Comparison of ENCODE assay signal across 8 cellular contexts in the genomic region with DNA sequence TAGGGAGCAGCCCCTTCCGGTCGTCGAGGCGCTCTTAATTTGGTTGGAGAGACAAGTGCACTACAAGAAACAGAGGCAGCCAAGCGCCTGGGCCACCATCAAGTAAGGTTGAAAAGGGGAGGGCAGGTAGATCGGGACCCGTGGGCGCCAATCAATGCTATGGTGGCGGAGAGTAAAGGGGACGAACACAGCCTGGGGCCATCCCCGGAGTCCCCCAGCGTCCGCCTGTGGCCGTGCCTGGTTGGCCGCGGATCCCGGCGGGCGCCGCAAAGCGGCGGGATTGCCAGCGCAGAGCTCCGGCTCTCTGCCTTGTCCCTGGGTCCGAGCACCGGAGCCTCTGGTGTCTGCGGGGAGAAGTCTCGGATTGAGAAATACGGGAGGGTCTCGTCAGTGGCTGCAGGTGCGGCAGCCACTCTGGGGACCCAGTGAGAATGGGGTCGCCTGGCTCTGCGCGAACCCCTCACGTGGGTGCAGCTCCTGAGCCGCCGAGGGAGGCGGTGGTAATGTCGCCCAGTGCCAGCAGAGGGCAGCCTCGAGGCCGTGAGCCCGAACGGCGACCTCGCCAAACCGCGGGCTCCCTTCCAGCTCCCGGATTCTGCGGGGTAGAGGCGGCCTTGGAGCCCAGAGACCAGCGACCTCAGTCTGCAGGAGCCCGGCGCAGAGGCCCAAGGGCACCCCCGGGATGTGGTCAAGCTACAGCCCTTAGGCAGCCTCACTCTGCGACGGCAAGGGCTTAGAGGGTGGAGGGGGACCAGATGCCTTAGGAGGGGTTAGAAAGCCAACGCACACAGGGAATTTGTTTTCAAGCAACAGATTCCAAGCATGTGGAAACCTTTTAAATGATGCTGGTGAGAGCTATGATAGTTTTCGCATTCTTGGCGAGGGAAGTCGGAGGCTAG. TPM values are rescaled to one million over a fixed set of nuclear protein-coding genes. Genes with fewer than 3 reads are reported as not detected.
DNase-seq lines count a peak whose midpoint lies in the region; ATAC-seq and TF ChIP-seq lines count a peak whose summit lies in the region.

No MANE protein-coding gene starts in this region.

- H3K27ac ChIP-seq in HUES48 (ENCODE audit: low read depth, low read length): no peak overlapping the region
- no peak overlapping the region for H3K27ac ChIP-seq in SU-DHL-6 (ENCODE audit: low read depth, low read length)
- no peak overlapping the region for H3K27ac ChIP-seq in right cardiac atrium (ENCODE audit: low read length)

- H3K36me3 ChIP-seq in HUES48 (ENCODE audit: control insufficient read depth, insufficient read depth, low read length) (no peaks in the 10 kb centered on the region), SU-DHL-6 (ENCODE audit: low read length) (no peaks in the 10 kb centered on the region), adipocyte (ENCODE audit: control insufficient read depth, insufficient read depth, low read length, severe bottlenecking) (no peaks in the 10 kb centered on the region)

- H3K27me3 Mint-ChIP-seq in CD14-positive monocyte (ENCODE audit: low read depth in 3 of 3): peaks cover 72 to 91% (median 82%) of the 10 kb centered on the region in 3 donors

- H3K9ac ChIP-seq in HUES48 (ENCODE audit: low read depth, low read length): no peak overlapping the region
- H3K9ac ChIP-seq in SU-DHL-6 (ENCODE audit: low read length): no peak overlapping the region
- H3K9ac ChIP-seq in adipocyte (ENCODE audit: low read length): peak overlapping the region; percentile 29

- H3K4me3 Mint-ChIP-seq in CD14-positive monocyte: peak overlapping the region; percentile 72 to 92

- no peaks in the 10 kb centered on the region for H4K20me1 ChIP-seq in SU-DHL-6 (ENCODE audit: low read depth, low read length)

- H3K4me1 ChIP-seq in HUES48 (ENCODE audit: control insufficient read depth, insufficient read depth, low read length): peaks cover 35% of the 10 kb centered on the region
- peaks cover 16% of the 10 kb centered on the region for H3K4me1 ChIP-seq in adipocyte (ENCODE audit: control insufficient read depth, insufficient read depth, low read length)
- H3K4me1 ChIP-seq in right cardiac atrium (ENCODE audit: control insufficient read depth, insufficient read depth, low read length): no peaks in the 10 kb centered on the region

- intact Hi-C loops in CD14-positive monocyte (cut with micrococcal nuclease): loop anchor here in 1 of 2 donors (2.0 kb wide), 1 partner anchor 393 kb away; no protein-coding TSS in a partner anchor
- intact Hi-C loops in right cardiac atrium (cut with DNase I): loop anchor here in 3 of 4 donors (5.0 to 10.0 kb wide), 2 partner anchors 389 to 391 kb away; no protein-coding TSS in a partner anchor

- H3K27ac Mint-ChIP-seq in CD14-positive monocyte: no peak overlapping the region

- peaks cover 0 to 29% (median 12%) of the 10 kb centered on the region in 7 donors for H3K9me3 Mint-ChIP-seq in CD14-positive monocyte

- peaks cover 43% of the 10 kb centered on the region for H3K4me1 Mint-ChIP-seq in CD14-positive monocyte

- TF ChIP-seq CTCF in CD14-positive monocyte (IDR thresholded peaks at IDR 0.05) (peak; percentile 99), SU-DHL-6 (IDR thresholded peaks at IDR 0.05; ENCODE audit: insufficient read depth, low read length, poor library complexity, severe bottlenecking) (peak; percentile 54)

- H3K4me3 ChIP-seq in HUES48 (ENCODE audit: low read depth, low read length) (peak overlapping the region; percentile 63), SU-DHL-6 (ENCODE audit: insufficient read depth, low read length, poor library complexity, severe bottlenecking) (no peak overlapping the region), adipocyte (ENCODE audit: low read length) (peak overlapping the region; percentile 68), right cardiac atrium (ENCODE audit: low read length) (peak overlapping the region; percentile 4)

- 4% methylated on average over 60 of the region's 60 CpGs for WGBS in right cardiac atrium

- peak; percentile 76 for ATAC-seq in GM19328 (IDR thresholded peaks at IDR 0.05; ENCODE audit: unreplicated experiment)
- ATAC-seq in right cardiac atrium: peak; percentile 72 to 80

- DNase-seq in CD14-positive monocyte (ENCODE audit: low spot score) (no peak), adipocyte (ENCODE audit: low read depth) (peak; percentile 80), right cardiac atrium (peak; percentile 80 to 93 (median 91)), retina (peak; percentile 95), NCI-H774 (lab: John Stamatoyannopoulos, UW) (no peak)

- H3K27me3 ChIP-seq in HUES48 (ENCODE audit: control insufficient read depth, insufficient read depth, low read length) (peaks cover 77% of the 10 kb centered on the region), SU-DHL-6 (ENCODE audit: low read length) (no peaks in the 10 kb centered on the region), adipocyte (replicated peaks; ENCODE audit: control insufficient read depth, insufficient read depth, low read length) (peaks cover 66% of the 10 kb centered on the region), right cardiac atrium (ENCODE audit: control insufficient read depth, insufficient read depth) (no peaks in the 10 kb centered on the region)

- no peaks in the 10 kb centered on the region for H3K9me2 ChIP-seq in SU-DHL-6 (replicated peaks; ENCODE audit: insufficient read depth, low read length)

- H2AFZ ChIP-seq in SU-DHL-6 (ENCODE audit: low read depth, low read length, severe bottlenecking): no peak overlapping the region

- H3K79me2 ChIP-seq in SU-DHL-6 (ENCODE audit: insufficient read depth, low read length): no peaks in the 10 kb centered on the region

- no peaks in the 10 kb centered on the region for H3K9me3 ChIP-seq in HUES48 (ENCODE audit: control insufficient read depth, insufficient read depth, low read length)
- H3K9me3 ChIP-seq in SU-DHL-6 (ENCODE audit: insufficient read depth, low read length): no peaks in the 10 kb centered on the region
- no peaks in the 10 kb centered on the region for H3K9me3 ChIP-seq in adipocyte (ENCODE audit: control insufficient read depth, low read length)
- H3K9me3 ChIP-seq in right cardiac atrium (ENCODE audit: control insufficient read depth, low read length): no peaks in the 10 kb centered on the region

- H3F3A ChIP-seq in SU-DHL-6 (ENCODE audit: insufficient read depth): no peaks in the 10 kb centered on the region

- peaks cover 6 to 8% of the 10 kb centered on the region in 2 donors for H3K36me3 Mint-ChIP-seq in CD14-positive monocyte

- H3K4me2 ChIP-seq in SU-DHL-6 (ENCODE audit: low read depth, low read length, poor library complexity, severe bottlenecking): no peak overlapping the region

RNA-seq across cellular contexts. Expression of a gene that starts 10.8 kb away (rescaled TPM):
- polyA plus RNA-seq in CD14-positive monocyte: not detected
- total RNA-seq in right cardiac atrium: not detected
- not detected for polyA plus RNA-seq in right cardiac atrium

RNA-seq across cellular contexts. Expression of a gene that starts 10.9 kb away (rescaled TPM):
- polyA plus RNA-seq in CD14-positive monocyte (not detected), right cardiac atrium (not detected)
- not detected for total RNA-seq in right cardiac atrium

Comparison
In these comparisons a context has a peak if more than half of its experiments do, and no peak if none do; other contexts are left out.
1. DNase-seq: peak in adipocyte (single experiment), right cardiac atrium (3 of 3) and retina (single experiment); none in CD14-positive monocyte (single experiment) and NCI-H774 (single experiment).